Comparison of ENCODE assay signal across 10 cellular contexts in the genomic region with DNA sequence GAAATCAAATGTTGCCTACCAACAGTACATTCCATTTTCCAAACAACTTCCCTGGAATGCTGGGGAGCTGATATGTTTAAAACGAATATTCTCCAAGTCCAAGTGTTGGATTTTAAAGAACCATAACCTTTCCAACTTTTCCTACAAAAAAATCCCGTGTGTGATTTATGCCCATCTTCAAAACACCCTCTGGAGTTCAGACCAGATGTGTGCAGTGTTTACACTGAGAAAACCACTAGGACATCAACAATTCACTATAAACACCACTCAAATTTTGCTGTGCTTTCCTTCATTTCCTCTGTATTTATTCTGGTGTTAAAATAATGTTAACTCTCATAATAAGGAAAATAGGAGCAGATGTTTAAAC. TPM values are rescaled to one million over a fixed set of nuclear protein-coding genes. Genes with fewer than 3 reads are reported as not detected.
DNase-seq lines count a peak whose midpoint lies in the region; ATAC-seq, FAIRE-seq and TF ChIP-seq lines count a peak whose summit lies in the region.
"Had no signal": no experiment of that assay in that cellular context is flagged by ENCODE, and none has a peak within 500 bp of the region (broad histone marks: within the 10 kb centered on the region; RNA-seq: fewer than 3 reads in every experiment).

No MANE protein-coding gene starts in this region.

- H3K27me3 ChIP-seq in kidney epithelial cell (ENCODE audit: control insufficient read depth, insufficient read depth, low read length) (no peaks in the 10 kb centered on the region), thymus (ENCODE audit: control insufficient read depth, insufficient read depth) (no peaks in the 10 kb centered on the region)

- H3K36me3 Mint-ChIP-seq in activated CD8-positive, alpha-beta memory T cell treated with anti-CD3 and anti-CD28 coated beads, Interleukin-2, amount 10 ng/mL, durations not matched to agents 7 days and 5 days: peaks cover 25% of the 10 kb centered on the region
- H3K36me3 Mint-ChIP-seq in activated naive CD8-positive, alpha-beta T cell treated with anti-CD3 and anti-CD28 coated beads, Interleukin-2, amount 10 ng/mL, durations not matched to agents 7 days and 5 days: peaks cover 23% of the 10 kb centered on the region

- no peak for DNase-seq in activated CD8-positive, alpha-beta memory T cell treated with anti-CD3 and anti-CD28 coated beads, Interleukin-2, amount 10 ng/mL, durations not matched to agents 7 days and 5 days
- no peak for DNase-seq in activated CD8-positive, alpha-beta memory T cell treated with anti-CD3 and anti-CD28 coated beads, Interleukin-2, amount 50 U/mL, for 48 hours
- no peak for DNase-seq in activated naive CD8-positive, alpha-beta T cell treated with anti-CD3 and anti-CD28 coated beads, Interleukin-2, amount 10 ng/mL, durations not matched to agents 7 days and 5 days
- DNase-seq in kidney epithelial cell (ENCODE audit: low read depth) (no peak), urothelium cell line (ENCODE audit: low spot score) (no peak), KBM-7 (no peak)
- DNase-seq: DMS153, NCI-H226 had no signal

- H3K36me3 ChIP-seq in kidney epithelial cell (ENCODE audit: control insufficient read depth, insufficient read depth, low read length) (no peaks in the 10 kb centered on the region), thymus (ENCODE audit: control insufficient read depth, insufficient read depth) (peaks cover 4% of the 10 kb centered on the region)

- peak overlapping the region; percentile 97 for H3K4me3 Mint-ChIP-seq in activated CD8-positive, alpha-beta memory T cell treated with anti-CD3 and anti-CD28 coated beads, Interleukin-2, amount 10 ng/mL, durations not matched to agents 7 days and 5 days
- peak overlapping the region; percentile 93 for H3K4me3 Mint-ChIP-seq in activated naive CD8-positive, alpha-beta T cell treated with anti-CD3 and anti-CD28 coated beads, Interleukin-2, amount 10 ng/mL, durations not matched to agents 7 days and 5 days

- no peak for FAIRE-seq in urothelium cell line (lab: Jason Lieb, UNC)

- H3K27ac Mint-ChIP-seq in activated CD8-positive, alpha-beta memory T cell treated with anti-CD3 and anti-CD28 coated beads, Interleukin-2, amount 10 ng/mL, durations not matched to agents 7 days and 5 days: peak overlapping the region; percentile 95
- H3K27ac Mint-ChIP-seq in activated naive CD8-positive, alpha-beta T cell treated with anti-CD3 and anti-CD28 coated beads, Interleukin-2, amount 10 ng/mL, durations not matched to agents 7 days and 5 days: peak overlapping the region; percentile 96

- peak overlapping the region; percentile 60 for H3K27ac ChIP-seq in thymus (ENCODE audit: low read depth)

- H3K4me1 Mint-ChIP-seq in activated CD8-positive, alpha-beta memory T cell treated with anti-CD3 and anti-CD28 coated beads, Interleukin-2, amount 10 ng/mL, durations not matched to agents 7 days and 5 days: peaks cover 53% of the 10 kb centered on the region
- peaks cover 46% of the 10 kb centered on the region for H3K4me1 Mint-ChIP-seq in activated naive CD8-positive, alpha-beta T cell treated with anti-CD3 and anti-CD28 coated beads, Interleukin-2, amount 10 ng/mL, durations not matched to agents 7 days and 5 days

- no peaks in the 10 kb centered on the region for H3K9me3 ChIP-seq in thymus (ENCODE audit: control insufficient read depth)

- peaks cover 25% of the 10 kb centered on the region for H3K4me1 ChIP-seq in thymus (ENCODE audit: control insufficient read depth, insufficient read depth, low read length)

- 25% methylated on average over 2 of the region's 2 CpGs for whole genome bisulfite sequencing in thymus

- CTCF ChIA-PET in activated CD8-positive, alpha-beta memory T cell treated with anti-CD3 and anti-CD28 coated beads, Interleukin-2, amount 10 ng/mL, durations not matched to agents 7 days and 5 days (lab: Charles Lee): interaction anchor here (0.6 to 2.9 kb wide), 2 partner anchors 15 to 1156 kb away, joined by 4 to 18 read pairs; no protein-coding TSS in a partner anchor

- no peak for TF ChIP-seq CTCF in kidney epithelial cell (IDR thresholded peaks at IDR 0.05; ENCODE audit: insufficient read depth, low read length, poor library complexity, severe bottlenecking)

- H3K4me3 ChIP-seq in kidney epithelial cell (ENCODE audit: low read depth, low read length) (peak overlapping the region; percentile 54), thymus (ENCODE audit: low read length) (peak overlapping the region; percentile 76)

- ATAC-seq in activated CD8-positive, alpha-beta memory T cell treated with anti-CD3 and anti-CD28 coated beads, Interleukin-2, amount 10 ng/mL, durations not matched to agents 7 days and 5 days: no peak
- no peak for ATAC-seq in activated naive CD8-positive, alpha-beta T cell treated with anti-CD3 and anti-CD28 coated beads, Interleukin-2, amount 10 ng/mL, durations not matched to agents 7 days and 5 days (ENCODE audit: low read depth)
- no peak for ATAC-seq in GM18867 (IDR thresholded peaks at IDR 0.05; ENCODE audit: unreplicated experiment)

- H3K27me3 Mint-ChIP-seq in activated CD8-positive, alpha-beta memory T cell treated with anti-CD3 and anti-CD28 coated beads, Interleukin-2, amount 10 ng/mL, durations not matched to agents 7 days and 5 days: no peaks in the 10 kb centered on the region
- no peaks in the 10 kb centered on the region for H3K27me3 Mint-ChIP-seq in activated naive CD8-positive, alpha-beta T cell treated with anti-CD3 and anti-CD28 coated beads, Interleukin-2, amount 10 ng/mL, durations not matched to agents 7 days and 5 days

- in situ Hi-C loops in KBM-7 (cut with MboI; ENCODE audit: low pct_unique_long_range_greater_than_20kb, low sequenced_read_pairs): no loop called here

- no peaks in the 10 kb centered on the region for H3K9me3 Mint-ChIP-seq in activated CD8-positive, alpha-beta memory T cell treated with anti-CD3 and anti-CD28 coated beads, Interleukin-2, amount 10 ng/mL, durations not matched to agents 7 days and 5 days (ENCODE audit: low read depth)
- H3K9me3 Mint-ChIP-seq in activated naive CD8-positive, alpha-beta T cell treated with anti-CD3 and anti-CD28 coated beads, Interleukin-2, amount 10 ng/mL, durations not matched to agents 7 days and 5 days: no peaks in the 10 kb centered on the region

- POLR2A ChIA-PET in activated naive CD8-positive, alpha-beta T cell treated with anti-CD3 and anti-CD28 coated beads, Interleukin-2, amount 10 ng/mL, durations not matched to agents 7 days and 5 days (lab: Charles Lee): interaction anchor here (0.6 to 1.3 kb wide), 2 partner anchors 17 to 369 kb away, joined by 3 to 7 read pairs; a partner anchor contains a TSS

RNA-seq across cellular contexts. Expression of a gene that starts 2.4 kb away (rescaled TPM):
- 10 to 100 TPM; 45.3 to 53.2 TPM for total RNA-seq in activated CD8-positive, alpha-beta memory T cell treated with anti-CD3 and anti-CD28 coated beads, Interleukin-2, amount 10 ng/mL, durations not matched to agents 7 days and 5 days
- 10 to 100 TPM; 33.5 to 37.8 TPM for total RNA-seq in activated naive CD8-positive, alpha-beta T cell treated with anti-CD3 and anti-CD28 coated beads, Interleukin-2, amount 10 ng/mL, durations not matched to agents 7 days and 5 days
- total RNA-seq in kidney epithelial cell: 95.7 and 96.3 TPM in 2 replicates
- polyA plus RNA-seq in thymus: 47.0 TPM
